ENCODE assay signal across 8 cellular contexts in genomic region chr11:128695539-128696221, GRCh38. TPM values are rescaled to one million over a fixed set of nuclear protein-coding genes. Genes with fewer than 3 reads are reported as not detected.
DNase-seq lines count a peak whose midpoint lies in the region; ATAC-seq, FAIRE-seq and TF ChIP-seq lines count a peak whose summit lies in the region.

No MANE protein-coding gene starts in this region.

- H3K9ac ChIP-seq in mesendoderm (ENCODE audit: low read length): no peak overlapping the region

- TF ChIP-seq CTCF in cardiac fibroblast (IDR thresholded peaks at IDR 0.05; ENCODE audit: low read depth, low read length): no peak
- no peak for TF ChIP-seq CTCF in D721Med (IDR thresholded peaks at IDR 0.05; ENCODE audit: insufficient read depth, missing control alignments)

- H3K27me3 ChIP-seq in CD4-positive, CD25-positive, alpha-beta regulatory T cell (ENCODE audit: control insufficient read depth, insufficient read depth, low read length): no peaks in the 10 kb centered on the region
- H3K27me3 ChIP-seq in mesendoderm (ENCODE audit: insufficient read depth, low read length, poor library complexity): peaks cover 30% of the 10 kb centered on the region

- H3K27ac ChIP-seq in CD4-positive, CD25-positive, alpha-beta regulatory T cell (ENCODE audit: insufficient read depth, low read length, poor library complexity, severe bottlenecking): peak overlapping the region; percentile 75
- H3K27ac ChIP-seq in mesendoderm (ENCODE audit: low read depth, low read length): no peak overlapping the region

- no peaks in the 10 kb centered on the region for H3K9me3 ChIP-seq in CD4-positive, CD25-positive, alpha-beta regulatory T cell (ENCODE audit: control insufficient read depth in 2 of 2, low read length in 2 of 2)

- H4K8ac ChIP-seq in mesendoderm (ENCODE audit: low read depth, low read length): no peak overlapping the region

- H2BK5ac ChIP-seq in mesendoderm (ENCODE audit: low read length): no peak overlapping the region

- H3K56ac ChIP-seq in mesendoderm (ENCODE audit: low read length): no peak overlapping the region

- no peak overlapping the region for H2BK15ac ChIP-seq in mesendoderm (replicated peaks; ENCODE audit: low read depth)

- peaks cover 27% of the 10 kb centered on the region for H3K36me3 Mint-ChIP-seq in CD4-positive, CD25-positive, alpha-beta regulatory T cell

- no peak overlapping the region for H4K5ac ChIP-seq in mesendoderm (ENCODE audit: low read length)

- no peaks in the 10 kb centered on the region for H3K79me2 ChIP-seq in mesendoderm (ENCODE audit: control insufficient read depth, insufficient read depth, low read length)

- H3K4ac ChIP-seq in mesendoderm (ENCODE audit: low read depth, low read length): no peak overlapping the region

- no peaks in the 10 kb centered on the region for H3K79me1 ChIP-seq in mesendoderm (ENCODE audit: low read length)

- no CpG with 5 or more reads among the region's 6 CpGs for WGBS in mesendoderm (ENCODE audit: extremely low coverage, insufficient coverage, low lambda C conversion rate)

- peaks cover 70% of the 10 kb centered on the region for H3K4me1 ChIP-seq in CD4-positive, CD25-positive, alpha-beta regulatory T cell (ENCODE audit: control insufficient read depth, insufficient read depth, low read length, poor library complexity, severe bottlenecking)
- H3K4me1 ChIP-seq in mesendoderm (ENCODE audit: control insufficient read depth, low read depth, low read length): peaks cover 8% of the 10 kb centered on the region

- H2BK120ac ChIP-seq in mesendoderm (ENCODE audit: low read depth, low read length): no peak overlapping the region

- H3K27me3 Mint-ChIP-seq in CD4-positive, CD25-positive, alpha-beta regulatory T cell: peaks cover 24% of the 10 kb centered on the region

- FAIRE-seq in D721Med (lab: Jason Lieb, UNC): no peak

- peaks cover 0 to 4% (median 0%) of the 10 kb centered on the region in 7 donors for H3K9me3 Mint-ChIP-seq in CD4-positive, CD25-positive, alpha-beta regulatory T cell

- peak overlapping the region; percentile 94 to 99 (median 96) for H3K4me3 Mint-ChIP-seq in CD4-positive, CD25-positive, alpha-beta regulatory T cell

- H3K27ac Mint-ChIP-seq in CD4-positive, CD25-positive, alpha-beta regulatory T cell: peak overlapping the region; percentile 90 to 95 (median 95)

- H3K4me3 ChIP-seq in CD4-positive, CD25-positive, alpha-beta regulatory T cell (ENCODE audit: low read depth, low read length): peak overlapping the region; percentile 98
- H3K4me3 ChIP-seq in cardiac fibroblast (replicated peaks in 1 of 2; ENCODE audit: low read depth in 2 of 2, low read length in 2 of 2): peak overlapping the region; percentile 84 to 85
- H3K4me3 ChIP-seq in mesendoderm (ENCODE audit: low read length): no peak overlapping the region

- peaks cover 23 to 69% (median 53%) of the 10 kb centered on the region in 4 donors for H3K4me1 Mint-ChIP-seq in CD4-positive, CD25-positive, alpha-beta regulatory T cell

- peak overlapping the region; percentile 4 for H3K18ac ChIP-seq in mesendoderm (ENCODE audit: low read length)

- peak in 2 of 3 donors; percentile 54 to 77 for DNase-seq in CD4-positive, CD25-positive, alpha-beta regulatory T cell
- DNase-seq in NCI-H226: peak; percentile 41
- peak; percentile 57 to 62 for DNase-seq in cardiac fibroblast (ENCODE audit: low read depth in 2 of 2)
- no peak for DNase-seq in mesendoderm
- DNase-seq in NCI-H1417 treated with DMSO at 0.1 percent for 48 hours (lab: John Stamatoyannopoulos, UW): no peak
- DNase-seq in HUDEP-2 (lab: John Stamatoyannopoulos, UW; ENCODE audit: unreplicated experiment in 76 of 76): no peak
- DNase-seq in D721Med (ENCODE audit: insufficient read length, low spot score): no peak

- no peak overlapping the region for H3K23ac ChIP-seq in mesendoderm (ENCODE audit: low read length)

- H3K36me3 ChIP-seq in CD4-positive, CD25-positive, alpha-beta regulatory T cell (ENCODE audit: control insufficient read depth, insufficient read depth, low read length): peaks cover 5% of the 10 kb centered on the region
- no peaks in the 10 kb centered on the region for H3K36me3 ChIP-seq in mesendoderm (ENCODE audit: control insufficient read depth, insufficient read depth, low read length)

- H3K4me2 ChIP-seq in mesendoderm (ENCODE audit: low read length): no peak overlapping the region

- H2AK5ac ChIP-seq in mesendoderm (ENCODE audit: low read length): no peak overlapping the region

- peak; percentile 56 for ATAC-seq in CD4-positive, CD25-positive, alpha-beta regulatory T cell (ENCODE audit: low read depth in 2 of 2)
- ATAC-seq in GM21447 (IDR thresholded peaks at IDR 0.05; ENCODE audit: unreplicated experiment): peak; percentile 38

RNA-seq across cellular contexts. Expression of gene FLI1, which starts 1.8 kb away (rescaled TPM):
- 119 TPM for total RNA-seq in CD4-positive, CD25-positive, alpha-beta regulatory T cell
- 10 to 100 TPM; 58.0 to 72.6 (median 65.5) TPM for polyA plus RNA-seq in CD4-positive, CD25-positive, alpha-beta regulatory T cell
- polyA plus RNA-seq in mesendoderm (2013, experiment 1 of 2): 0.21 TPM
- polyA plus RNA-seq in mesendoderm (2013, experiment 2 of 2): 0.25 TPM

Comparison
In these comparisons a context has a peak if more than half of its experiments do, and no peak if none do; other contexts are left out.
1. DNase-seq: peak in CD4-positive, CD25-positive, alpha-beta regulatory T cell (2 of 3), NCI-H226 (single experiment) and cardiac fibroblast (2 of 2); none in mesendoderm (single experiment), NCI-H1417 treated with DMSO at 0.1 percent for 48 hours (single experiment), HUDEP-2 (0 of 76) and D721Med (single experiment).